Comparison of ENCODE assay signal across 7 cellular contexts in the genomic region with DNA sequence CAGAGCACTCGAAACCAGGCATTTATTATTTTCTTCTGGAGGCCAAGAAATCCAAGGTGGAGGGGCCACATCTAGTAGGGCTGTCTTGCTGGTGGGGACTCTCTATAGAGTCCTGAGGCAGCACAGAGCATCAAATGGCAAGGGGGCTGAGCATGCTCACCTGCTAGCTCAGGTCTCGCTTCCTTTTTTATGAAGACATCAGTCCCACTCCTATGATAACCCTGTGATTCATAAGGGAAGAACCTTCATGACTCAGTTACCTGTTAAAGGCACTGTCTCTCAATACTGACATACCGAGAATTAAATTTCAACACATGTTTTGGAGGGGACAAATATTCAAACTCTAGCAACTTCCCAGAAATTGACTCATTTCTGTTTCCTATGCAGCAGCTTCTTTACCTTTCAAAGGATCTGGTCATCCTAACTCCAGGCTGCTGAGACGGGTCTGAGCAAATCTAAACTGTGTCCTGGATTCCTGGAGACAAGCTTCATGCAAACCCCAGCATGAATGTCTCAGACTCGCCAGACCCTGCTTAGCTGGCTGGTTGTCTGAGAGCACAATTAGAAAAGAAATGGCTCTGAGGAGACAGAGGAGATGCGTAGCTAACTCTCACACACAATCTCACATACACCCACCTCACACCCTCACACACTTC.
DNase-seq lines count a peak whose midpoint lies in the region; ATAC-seq, FAIRE-seq and TF ChIP-seq lines count a peak whose summit lies in the region.
"Not testable (repeated sequence)": the region's sequence is repeated elsewhere in the genome, so short reads cannot be mapped to it uniquely, and the experiment has no call there.

No MANE protein-coding gene starts in this region.

- TF ChIP-seq CTCF in RWPE1 (conservative IDR thresholded peaks at IDR 0.05; ENCODE audit: low read depth); keratinocyte (optimal IDR thresholded peaks at IDR 0.05 in 1 of 3, IDR thresholded peaks at IDR 0.05 in 1 of 3, conservative IDR thresholded peaks at IDR 0.05 in 1 of 3; ENCODE audit: extremely low read depth in 1 of 3, insufficient read depth in 2 of 3, low read length in 3 of 3); smooth muscle cell (IDR thresholded peaks at IDR 0.05; ENCODE audit: borderline replicate concordance, insufficient read depth, poor library complexity, severe bottlenecking): not testable (repeated sequence)

- 82% methylated on average over 1 of the region's 6 CpGs for WGBS in smooth muscle cell (ENCODE audit: low lambda C conversion rate)

- not testable (repeated sequence) for H3K9me1 ChIP-seq in keratinocyte (ENCODE audit: control insufficient read depth, extremely low read depth, insufficient read depth, low read length)

- peak overlapping the region; percentile 54 for H3K27ac Mint-ChIP-seq in activated CD4-positive, alpha-beta memory T cell treated with anti-CD3 and anti-CD28 coated beads for 36 hours
- H3K27ac Mint-ChIP-seq in activated T-helper 1 cell treated with anti-CD3 and anti-CD28 coated beads, Interleukin-12 subunit alpha, Interleukin-12 subunit beta, Interleukin-2, Interleukin-4 antibody, amounts not matched to agents 30 ng/mL and 10 ng/mL and 1 ng/mL, durations not matched to agents 14 hours and 24 hours and 36 hours = peak overlapping the region; percentile 88
- peak overlapping the region; percentile 84 for H3K27ac Mint-ChIP-seq in activated naive CD8-positive, alpha-beta T cell treated with anti-CD3 and anti-CD28 coated beads, Interleukin-2, amount 50 U/mL, for 24 hours

- CTCF ChIA-PET in RWPE1 (lab: Yijun Ruan, JAX); activated CD4-positive, alpha-beta memory T cell treated with anti-CD3 and anti-CD28 coated beads for 36 hours (lab: Charles Lee): not testable (repeated sequence)

- not testable (repeated sequence) for H3K27me3 Mint-ChIP-seq in activated CD4-positive, alpha-beta memory T cell treated with anti-CD3 and anti-CD28 coated beads for 36 hours; activated T-helper 1 cell treated with anti-CD3 and anti-CD28 coated beads, Interleukin-12 subunit alpha, Interleukin-12 subunit beta, Interleukin-2, Interleukin-4 antibody, amounts not matched to agents 30 ng/mL and 10 ng/mL and 1 ng/mL, durations not matched to agents 14 hours and 24 hours and 36 hours (ENCODE audit: insufficient read depth); activated naive CD8-positive, alpha-beta T cell treated with anti-CD3 and anti-CD28 coated beads, Interleukin-2, amount 50 U/mL, for 24 hours

- not testable (repeated sequence) for DNase-seq in RWPE1 (ENCODE audit: low spot score); activated CD4-positive, alpha-beta memory T cell treated with anti-CD3 and anti-CD28 coated beads for 36 hours; activated T-helper 1 cell treated with anti-CD3 and anti-CD28 coated beads, Interleukin-12 subunit alpha, Interleukin-12 subunit beta, Interleukin-2, Interleukin-4 antibody, amounts not matched to agents 30 ng/mL and 10 ng/mL and 1 ng/mL, durations not matched to agents 14 hours and 24 hours and 36 hours (ENCODE audit: low spot score); activated naive CD8-positive, alpha-beta T cell treated with anti-CD3 and anti-CD28 coated beads, Interleukin-2, amount 50 U/mL, for 24 hours; keratinocyte (ENCODE audit: low read depth, low spot score); smooth muscle cell (lab: John Stamatoyannopoulos, UW; ENCODE audit: unreplicated experiment)

- not testable (repeated sequence) for H4K20me1 ChIP-seq in keratinocyte (ENCODE audit: control insufficient read depth, extremely low read depth, insufficient read depth, low read length)
- peaks cover 12% of the 10 kb centered on the region for H4K20me1 ChIP-seq in smooth muscle cell (ENCODE audit: low read depth)

- not testable (repeated sequence) for H3K4me1 ChIP-seq in keratinocyte (ENCODE audit: control insufficient read depth, extremely low read depth, insufficient read depth, low read length); smooth muscle cell (ENCODE audit: low read depth)

- H3K79me2 ChIP-seq in keratinocyte (ENCODE audit: control insufficient read depth, insufficient read depth, low read length); smooth muscle cell (ENCODE audit: low read depth): not testable (repeated sequence)

- not testable (repeated sequence) for H3K36me3 Mint-ChIP-seq in activated CD4-positive, alpha-beta memory T cell treated with anti-CD3 and anti-CD28 coated beads for 36 hours; activated T-helper 1 cell treated with anti-CD3 and anti-CD28 coated beads, Interleukin-12 subunit alpha, Interleukin-12 subunit beta, Interleukin-2, Interleukin-4 antibody, amounts not matched to agents 30 ng/mL and 10 ng/mL and 1 ng/mL, durations not matched to agents 14 hours and 24 hours and 36 hours (ENCODE audit: low read depth); activated naive CD8-positive, alpha-beta T cell treated with anti-CD3 and anti-CD28 coated beads, Interleukin-2, amount 50 U/mL, for 24 hours (ENCODE audit: low read depth)

- POLR2A ChIA-PET in RWPE1 (lab: Yijun Ruan, JAX; ENCODE audit: low non-redundant PET); activated CD4-positive, alpha-beta memory T cell treated with anti-CD3 and anti-CD28 coated beads for 36 hours (lab: Charles Lee): not testable (repeated sequence)

- H3K27me3 ChIP-seq in keratinocyte (ENCODE audit: control insufficient read depth, extremely low read depth, insufficient read depth, low read length); smooth muscle cell (ENCODE audit: low read depth): not testable (repeated sequence)

- not testable (repeated sequence) for H3K4me3 Mint-ChIP-seq in activated CD4-positive, alpha-beta memory T cell treated with anti-CD3 and anti-CD28 coated beads for 36 hours; activated naive CD8-positive, alpha-beta T cell treated with anti-CD3 and anti-CD28 coated beads, Interleukin-2, amount 50 U/mL, for 24 hours
- peak overlapping the region; percentile 50 for H3K4me3 Mint-ChIP-seq in activated T-helper 1 cell treated with anti-CD3 and anti-CD28 coated beads, Interleukin-12 subunit alpha, Interleukin-12 subunit beta, Interleukin-2, Interleukin-4 antibody, amounts not matched to agents 30 ng/mL and 10 ng/mL and 1 ng/mL, durations not matched to agents 14 hours and 24 hours and 36 hours

- FAIRE-seq in keratinocyte (lab: Jason Lieb, UNC) = peak; percentile 98

- not testable (repeated sequence) for H2AFZ ChIP-seq in keratinocyte (ENCODE audit: control insufficient read depth, low read length); smooth muscle cell (ENCODE audit: low read depth)

- not testable (repeated sequence) for H3K4me1 Mint-ChIP-seq in activated CD4-positive, alpha-beta memory T cell treated with anti-CD3 and anti-CD28 coated beads for 36 hours (ENCODE audit: low read depth)
- peaks cover 11% of the 10 kb centered on the region for H3K4me1 Mint-ChIP-seq in activated T-helper 1 cell treated with anti-CD3 and anti-CD28 coated beads, Interleukin-12 subunit alpha, Interleukin-12 subunit beta, Interleukin-2, Interleukin-4 antibody, amounts not matched to agents 30 ng/mL and 10 ng/mL and 1 ng/mL, durations not matched to agents 14 hours and 24 hours and 36 hours (ENCODE audit: low read depth)
- peaks cover 14% of the 10 kb centered on the region for H3K4me1 Mint-ChIP-seq in activated naive CD8-positive, alpha-beta T cell treated with anti-CD3 and anti-CD28 coated beads, Interleukin-2, amount 50 U/mL, for 24 hours

- not testable (repeated sequence) for H3F3A ChIP-seq in smooth muscle cell (ENCODE audit: low read depth)

- intact Hi-C loops in activated CD4-positive, alpha-beta memory T cell treated with anti-CD3 and anti-CD28 coated beads for 36 hours (cut with micrococcal nuclease); activated T-helper 1 cell treated with anti-CD3 and anti-CD28 coated beads, Interleukin-12 subunit alpha, Interleukin-12 subunit beta, Interleukin-2, Interleukin-4 antibody, amounts not matched to agents 30 ng/mL and 10 ng/mL and 1 ng/mL, durations not matched to agents 14 hours and 24 hours and 36 hours (cut with micrococcal nuclease): not testable (repeated sequence)

- H3K36me3 ChIP-seq in keratinocyte (ENCODE audit: control insufficient read depth in 2 of 2, extremely low read depth in 1 of 2, insufficient read depth in 2 of 2, low read length in 2 of 2); smooth muscle cell (ENCODE audit: low read depth): not testable (repeated sequence)

- not testable (repeated sequence) for H3K4me3 ChIP-seq in keratinocyte (ENCODE audit: control insufficient read depth in 2 of 3, extremely low read depth in 1 of 3, insufficient read depth in 2 of 3, low read depth in 1 of 3, low read length in 3 of 3); smooth muscle cell

- ATAC-seq in GM18867 (IDR thresholded peaks at IDR 0.05; ENCODE audit: unreplicated experiment) = peak; percentile 40
- ATAC-seq in activated naive CD8-positive, alpha-beta T cell treated with anti-CD3 and anti-CD28 coated beads, Interleukin-2, amount 50 U/mL, for 24 hours = peak; percentile 87

- H3K4me2 ChIP-seq in keratinocyte (ENCODE audit: control insufficient read depth, extremely low read depth, insufficient read depth, low read depth, low read length) = peak overlapping the region; percentile 10
- H3K4me2 ChIP-seq in smooth muscle cell = not testable (repeated sequence)

- peak overlapping the region; percentile 54; the same call in 1 of the 2 replicates for H3K27ac ChIP-seq in RWPE1
- peak overlapping the region; percentile 40 for H3K27ac ChIP-seq in keratinocyte (ENCODE audit: control insufficient read depth, insufficient read depth, low read length)
- peak overlapping the region; percentile 44 for H3K27ac ChIP-seq in smooth muscle cell (ENCODE audit: low read depth)

- H3K9me3 ChIP-seq in keratinocyte (ENCODE audit: control insufficient read depth, low read depth, low read length); smooth muscle cell (replicated peaks; ENCODE audit: low read depth): not testable (repeated sequence)

- dilution Hi-C loops in keratinocyte (cut with MboI; ENCODE audit: extremely low pct_ligation_motif_present, low sequenced_read_pairs) = not testable (repeated sequence)

- H3K9me3 Mint-ChIP-seq in activated CD4-positive, alpha-beta memory T cell treated with anti-CD3 and anti-CD28 coated beads for 36 hours; activated T-helper 1 cell treated with anti-CD3 and anti-CD28 coated beads, Interleukin-12 subunit alpha, Interleukin-12 subunit beta, Interleukin-2, Interleukin-4 antibody, amounts not matched to agents 30 ng/mL and 10 ng/mL and 1 ng/mL, durations not matched to agents 14 hours and 24 hours and 36 hours; activated naive CD8-positive, alpha-beta T cell treated with anti-CD3 and anti-CD28 coated beads, Interleukin-2, amount 50 U/mL, for 24 hours: not testable (repeated sequence)

- not testable (repeated sequence) for H3K9ac ChIP-seq in keratinocyte (ENCODE audit: control insufficient read depth, extremely low read depth, insufficient read depth, low read length); smooth muscle cell (ENCODE audit: low read depth)
